Comparison of ENCODE assay signal across 18 cellular contexts in the genomic region with DNA sequence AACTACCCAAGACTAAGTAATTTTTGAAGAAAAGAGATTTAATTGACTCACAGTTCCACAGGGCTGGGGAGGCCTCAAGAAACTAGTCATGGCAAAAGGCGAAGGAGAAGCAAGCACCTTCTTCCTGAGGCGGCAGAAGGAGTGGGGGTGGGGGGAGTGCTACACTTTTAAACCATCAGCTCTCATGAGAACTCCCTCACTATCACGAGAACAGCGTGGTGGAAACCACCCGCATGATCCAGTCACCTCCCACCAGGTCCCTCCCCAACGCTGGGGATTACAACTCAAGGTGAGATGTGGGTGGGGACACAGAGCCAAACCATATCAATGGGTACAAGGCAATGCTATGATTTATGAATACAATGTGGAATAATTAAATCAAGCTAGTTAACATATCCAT.
DNase-seq lines count a peak whose midpoint lies in the region; ATAC-seq and TF ChIP-seq lines count a peak whose summit lies in the region.
"Had no signal": no experiment of that assay in that cellular context is flagged by ENCODE, and none has a peak within 500 bp of the region (broad histone marks: within the 10 kb centered on the region; RNA-seq: fewer than 3 reads in every experiment).

No MANE protein-coding gene starts in this region.

- intact Hi-C loops in activated CD8-positive, alpha-beta T cell treated with anti-CD3 and anti-CD28 coated beads for 36 hours (cut with micrococcal nuclease): no loop called here
- intact Hi-C loops in sigmoid colon (cut with DNase I): no loop called here

- no peaks in the 10 kb centered on the region for H3K4me1 ChIP-seq in sigmoid colon
- H3K4me1 ChIP-seq: A549 had no signal

- no peaks in the 10 kb centered on the region for H3K4me1 Mint-ChIP-seq in activated CD8-positive, alpha-beta T cell treated with anti-CD3 and anti-CD28 coated beads, Interleukin-2, amount 10 ng/mL, durations not matched to agents 7 days and 5 days (ENCODE audit: low read depth)
- H3K4me1 Mint-ChIP-seq in activated CD8-positive, alpha-beta T cell treated with anti-CD3 and anti-CD28 coated beads for 36 hours (ENCODE audit: low read depth): no peaks in the 10 kb centered on the region
- no peaks in the 10 kb centered on the region for H3K4me1 Mint-ChIP-seq in type B pancreatic cell (ENCODE audit: unreplicated experiment)
- H3K4me1 Mint-ChIP-seq: CD14-positive monocyte; CD4-positive, alpha-beta memory T cell; GM23338 had no signal

- no peak overlapping the region for H3K4me3 Mint-ChIP-seq in activated CD8-positive, alpha-beta T cell treated with anti-CD3 and anti-CD28 coated beads, Interleukin-2, amount 10 ng/mL, durations not matched to agents 7 days and 5 days
- no peak overlapping the region for H3K4me3 Mint-ChIP-seq in activated CD8-positive, alpha-beta T cell treated with anti-CD3 and anti-CD28 coated beads for 36 hours
- H3K4me3 Mint-ChIP-seq in type B pancreatic cell: no peak overlapping the region
- H3K4me3 Mint-ChIP-seq: CD14-positive monocyte; CD4-positive, alpha-beta memory T cell; GM23338 had no signal

- CTCF ChIA-PET in activated CD8-positive, alpha-beta T cell treated with anti-CD3 and anti-CD28 coated beads, Interleukin-2, amount 10 ng/mL, durations not matched to agents 7 days and 5 days (lab: Charles Lee): no interaction called here
- CTCF ChIA-PET in activated CD8-positive, alpha-beta T cell treated with anti-CD3 and anti-CD28 coated beads for 36 hours (lab: Charles Lee): interaction anchor here (1.0 kb wide), 1 partner anchor 9 kb away, joined by 3 read pairs; no protein-coding TSS in a partner anchor

- H3K27ac Mint-ChIP-seq in activated CD8-positive, alpha-beta T cell treated with anti-CD3 and anti-CD28 coated beads, Interleukin-2, amount 10 ng/mL, durations not matched to agents 7 days and 5 days: no peak overlapping the region
- H3K27ac Mint-ChIP-seq in activated CD8-positive, alpha-beta T cell treated with anti-CD3 and anti-CD28 coated beads for 36 hours: no peak overlapping the region
- no peak overlapping the region for H3K27ac Mint-ChIP-seq in type B pancreatic cell
- H3K27ac Mint-ChIP-seq: CD14-positive monocyte; CD4-positive, alpha-beta memory T cell; GM23338 had no signal

- H3K27me3 ChIP-seq in sigmoid colon: no peaks in the 10 kb centered on the region
- H3K27me3 ChIP-seq: BLaER1 had no signal

- TF ChIP-seq EP300 in sigmoid colon (IDR thresholded peaks at IDR 0.05): no peak

- ATAC-seq in activated CD8-positive, alpha-beta T cell treated with anti-CD3 and anti-CD28 coated beads, Interleukin-2, amount 10 ng/mL, durations not matched to agents 7 days and 5 days: no peak
- no peak for ATAC-seq in activated CD8-positive, alpha-beta T cell treated with anti-CD3 and anti-CD28 coated beads for 36 hours
- ATAC-seq in left lobe of liver: no peak
- ATAC-seq: A549, GM23338 had no signal

- POLR2A ChIA-PET in activated CD8-positive, alpha-beta T cell treated with anti-CD3 and anti-CD28 coated beads, Interleukin-2, amount 10 ng/mL, durations not matched to agents 7 days and 5 days (lab: Charles Lee): no interaction called here
- POLR2A ChIA-PET in activated CD8-positive, alpha-beta T cell treated with anti-CD3 and anti-CD28 coated beads for 36 hours (lab: Charles Lee): no interaction called here

- H3K36me3 Mint-ChIP-seq in activated CD8-positive, alpha-beta T cell treated with anti-CD3 and anti-CD28 coated beads, Interleukin-2, amount 10 ng/mL, durations not matched to agents 7 days and 5 days (ENCODE audit: low read depth): no peaks in the 10 kb centered on the region
- peaks cover 3% of the 10 kb centered on the region for H3K36me3 Mint-ChIP-seq in activated CD8-positive, alpha-beta T cell treated with anti-CD3 and anti-CD28 coated beads for 36 hours (ENCODE audit: low read depth)
- H3K36me3 Mint-ChIP-seq in type B pancreatic cell: no peaks in the 10 kb centered on the region
- H3K36me3 Mint-ChIP-seq: CD14-positive monocyte; CD4-positive, alpha-beta memory T cell had no signal

- no peak overlapping the region for H3K4me3 ChIP-seq in sigmoid colon
- H3K4me3 ChIP-seq: A549, BLaER1, GM23338 had no signal

- H3K9me3 Mint-ChIP-seq in activated CD8-positive, alpha-beta T cell treated with anti-CD3 and anti-CD28 coated beads, Interleukin-2, amount 10 ng/mL, durations not matched to agents 7 days and 5 days (ENCODE audit: insufficient read depth): peaks cover 9% of the 10 kb centered on the region
- H3K9me3 Mint-ChIP-seq in activated CD8-positive, alpha-beta T cell treated with anti-CD3 and anti-CD28 coated beads for 36 hours: peaks cover 15% of the 10 kb centered on the region
- peaks cover 18% of the 10 kb centered on the region for H3K9me3 Mint-ChIP-seq in type B pancreatic cell

- H3K27me3 Mint-ChIP-seq in activated CD8-positive, alpha-beta T cell treated with anti-CD3 and anti-CD28 coated beads, Interleukin-2, amount 10 ng/mL, durations not matched to agents 7 days and 5 days (ENCODE audit: low read depth): no peaks in the 10 kb centered on the region
- peaks cover 3% of the 10 kb centered on the region for H3K27me3 Mint-ChIP-seq in activated CD8-positive, alpha-beta T cell treated with anti-CD3 and anti-CD28 coated beads for 36 hours
- H3K27me3 Mint-ChIP-seq in type B pancreatic cell: peaks cover 30% of the 10 kb centered on the region
- H3K27me3 Mint-ChIP-seq: CD4-positive, alpha-beta memory T cell had no signal

- 74% methylated on average over 6 of the region's 6 CpGs for WGBS in sigmoid colon, 2 donors

- no peak for TF ChIP-seq POLR2A in sigmoid colon (IDR thresholded peaks at IDR 0.05)

- H3K36me3 ChIP-seq in sigmoid colon: no peaks in the 10 kb centered on the region
- H3K36me3 ChIP-seq: BLaER1 had no signal

- peak; percentile 14 for DNase-seq in activated CD8-positive, alpha-beta T cell treated with anti-CD3 and anti-CD28 coated beads, Interleukin-2, amount 10 ng/mL, durations not matched to agents 7 days and 5 days
- DNase-seq in activated CD8-positive, alpha-beta T cell treated with anti-CD3 and anti-CD28 coated beads for 36 hours: no peak
- DNase-seq in left lobe of liver (ENCODE audit: low spot score): peak; percentile 6
- DNase-seq in sigmoid colon: peak; percentile 26
- peak; percentile 39 for DNase-seq in type B pancreatic cell (ENCODE audit: extremely low spot score, unreplicated experiment)
- no peak for DNase-seq in activated CD4-positive, alpha-beta T cell treated with anti-CD3 and anti-CD28 coated beads for 1 hour
- DNase-seq in AG20443 (ENCODE audit: low spot score): no peak
- no peak for DNase-seq in SW480 (ENCODE audit: low spot score)
- DNase-seq: CD4-positive, alpha-beta memory T cell; DMS153; DMS79; GDM1; HCEC 1CT had no signal

- no peak for TF ChIP-seq CTCF in activated CD8-positive, alpha-beta T cell treated with anti-CD3 and anti-CD28 coated beads for 36 hours (IDR thresholded peaks at IDR 0.05)
- no peak for TF ChIP-seq CTCF in sigmoid colon (IDR thresholded peaks at IDR 0.05)
- no peak for TF ChIP-seq CTCF in type B pancreatic cell (conservative IDR thresholded peaks at IDR 0.05)

- no peak overlapping the region for H3K27ac ChIP-seq in sigmoid colon
- H3K27ac ChIP-seq: 22Rv1, A549, BLaER1 had no signal

- H3K9me3 ChIP-seq in sigmoid colon: no peaks in the 10 kb centered on the region

Comparison
In these comparisons a context has a peak if more than half of its experiments do, and no peak if none do; other contexts are left out.
1. DNase-seq: peak in activated CD8-positive, alpha-beta T cell treated with anti-CD3 and anti-CD28 coated beads, Interleukin-2, amount 10 ng/mL, durations not matched to agents 7 days and 5 days (single experiment), left lobe of liver (single experiment), sigmoid colon (single experiment) and type B pancreatic cell (single experiment); none in activated CD8-positive, alpha-beta T cell treated with anti-CD3 and anti-CD28 coated beads for 36 hours (single experiment), activated CD4-positive, alpha-beta T cell treated with anti-CD3 and anti-CD28 coated beads for 1 hour (single experiment), AG20443 (single experiment) and SW480 (single experiment).